22 cellular contexts compared by ENCODE assay signal in genomic region chr4:94225449-94225848, GRCh38. TPM values are rescaled to one million over a fixed set of nuclear protein-coding genes. Genes with fewer than 3 reads are reported as not detected.
A peak's percentile ranks its signal among the peaks of the same experiment; 100 is the strongest.
DNase-seq lines count a peak whose midpoint lies in the region; ATAC-seq, FAIRE-seq and TF ChIP-seq lines count a peak whose summit lies in the region.
"Had no signal": no experiment of that assay in that cellular context is flagged by ENCODE, and none has a peak within 500 bp of the region (broad histone marks: within the 10 kb centered on the region; RNA-seq: fewer than 3 reads in every experiment).

No MANE protein-coding gene starts in this region.

- POLR2A ChIA-PET in HepG2 (lab: Yijun Ruan, JAX) = no interaction called here

- DNase-seq in HepG2 (ENCODE audit: low spot score) (no peak), right lobe of liver (no peak), Karpas-422 (no peak), NCI-H82 (lab: John Stamatoyannopoulos, UW) (no peak), dorsolateral prefrontal cortex (no peak)
- DNase-seq in stimulated activated CD4-positive, alpha-beta T cell treated with anti-CD3 and anti-CD28 coated beads, Interleukin-4, amount 100 ng/mL, for 1 hour = no peak
- DNase-seq: AML-193; Caco-2; Calu3; CD4-positive, alpha-beta T cell; CD8-positive, alpha-beta T cell; DMS79 treated with DMSO at 0.1 percent for 48 hours; GF-D8 had no signal

- no TSS peak for BruUV-seq in HepG2 (replicated peaks; lab: Mats Ljungman, UMichigan)

- H4K20me1 ChIP-seq in HepG2 (ENCODE audit: insufficient read depth, low read length) = no peaks in the 10 kb centered on the region
- peaks cover 3% of the 10 kb centered on the region for H4K20me1 ChIP-seq in Karpas-422 (ENCODE audit: insufficient read depth, low read depth, low read length)

- H3K27me3 ChIP-seq in HepG2 (ENCODE audit: control insufficient read depth in 1 of 2, insufficient read depth in 2 of 2, low read length in 2 of 2) = no peaks in the 10 kb centered on the region
- no peaks in the 10 kb centered on the region for H3K27me3 ChIP-seq in right lobe of liver
- no peaks in the 10 kb centered on the region for H3K27me3 ChIP-seq in Karpas-422 (ENCODE audit: low read length)
- no peaks in the 10 kb centered on the region for H3K27me3 ChIP-seq in dorsolateral prefrontal cortex
- H3K27me3 ChIP-seq: BLaER1 treated with 17β-estradiol and CSF1 and Interleukin-3, amounts not matched to agents 10 nM and 100 nM had no signal

- no peaks in the 10 kb centered on the region for H3K9me2 ChIP-seq in Karpas-422 (replicated peaks; ENCODE audit: insufficient read depth, low read length)

- TF ChIP-seq CTCF in HepG2 (CRISPR knock-in tag; IDR thresholded peaks at IDR 0.05) = no peak
- no peak for TF ChIP-seq CTCF in right lobe of liver (IDR thresholded peaks at IDR 0.05)
- TF ChIP-seq CTCF in dorsolateral prefrontal cortex (IDR thresholded peaks at IDR 0.05 in 54 of 56, conservative IDR thresholded peaks at IDR 0.05 in 2 of 56; ENCODE audit: low read depth in 1 of 56, partially characterized antibody in 56 of 56) = no peak

- H2AFZ ChIP-seq in HepG2 (ENCODE audit: low read length) (no peak overlapping the region), Karpas-422 (ENCODE audit: low read length) (no peak overlapping the region)

- TF ChIP-seq EP300 in HepG2 (IDR thresholded peaks at IDR 0.05; ENCODE audit: low read depth in 2 of 2, low read length in 2 of 2) (no peak), HepG2 (CRISPR knock-in tag; IDR thresholded peaks at IDR 0.05; ENCODE audit: borderline replicate concordance) (no peak)

- H3K27ac ChIP-seq in HepG2 (ENCODE audit: extremely low read length, insufficient read depth, low read length) = no peak overlapping the region
- H3K27ac ChIP-seq in right lobe of liver = no peak overlapping the region
- H3K27ac ChIP-seq in Karpas-422 (ENCODE audit: low read length) = no peak overlapping the region
- H3K27ac ChIP-seq in dorsolateral prefrontal cortex = no peak overlapping the region
- H3K27ac ChIP-seq: 22Rv1; A549; BLaER1 treated with 17β-estradiol and CSF1 and Interleukin-3, amounts not matched to agents 10 nM and 100 nM; C4-2B had no signal

- FAIRE-seq in HepG2 (lab: Jason Lieb, UNC) (no peak), islet of Langerhans (lab: Jason Lieb, UNC) (peak; percentile 43)
- FAIRE-seq: A549, D721Med, G401.6, GM12891, GM19239 had no signal

- no peak for TF ChIP-seq RAD21 in HepG2 (CRISPR knock-in tag; IDR thresholded peaks at IDR 0.05)

- H3K4me2 ChIP-seq in HepG2 (ENCODE audit: low read depth, low read length) (no peak overlapping the region), Karpas-422 (ENCODE audit: low read depth, low read length, poor library complexity, severe bottlenecking) (peak overlapping the region; percentile 5)
- H3K4me2 ChIP-seq: A549; BLaER1 treated with 17β-estradiol and CSF1 and Interleukin-3, amounts not matched to agents 10 nM and 100 nM had no signal

- peaks cover 2 to 19% of the 10 kb centered on the region in 2 experiments; a peak in 4 of 5 replicates for H3K36me3 ChIP-seq in HepG2 (replicated peaks in 1 of 2; ENCODE audit: control insufficient read depth in 1 of 2, insufficient read depth in 2 of 2, low read length in 2 of 2)
- H3K36me3 ChIP-seq in right lobe of liver = peaks cover 0 to 8% (median under 1%) of the 10 kb centered on the region in 4 donors
- peaks cover 50% of the 10 kb centered on the region; the same call in 1 of the 2 replicates for H3K36me3 ChIP-seq in Karpas-422 (ENCODE audit: insufficient read depth, low read length)

- H3K4me3 ChIP-seq in HepG2 (replicated peaks in 1 of 3; ENCODE audit: insufficient read depth in 1 of 3, low read depth in 2 of 3, low read length in 3 of 3) (no peak overlapping the region), right lobe of liver (no peak overlapping the region), Karpas-422 (ENCODE audit: low read length) (no peak overlapping the region), dorsolateral prefrontal cortex (no peak overlapping the region)
- H3K4me3 ChIP-seq: A549; BLaER1 treated with 17β-estradiol and CSF1 and Interleukin-3, amounts not matched to agents 10 nM and 100 nM had no signal

- H3K9ac ChIP-seq in HepG2 (ENCODE audit: insufficient read depth, low read depth, low read length) (no peak overlapping the region), Karpas-422 (ENCODE audit: low read length) (no peak overlapping the region)
- H3K9ac ChIP-seq: BLaER1 treated with 17β-estradiol and CSF1 and Interleukin-3, amounts not matched to agents 10 nM and 100 nM had no signal

- TF ChIP-seq POLR2A in HepG2 (IDR thresholded peaks at IDR 0.05; ENCODE audit: insufficient read depth in 1 of 2, low read depth in 2 of 2, low read length in 2 of 2) (no peak), right lobe of liver (IDR thresholded peaks at IDR 0.05) (no peak)

- CTCF ChIA-PET in HepG2 (lab: Yijun Ruan, JAX; ENCODE audit: low intra/inter-chr PET ratio, low total read pairs) = no interaction called here

- H3K79me2 ChIP-seq in HepG2 (ENCODE audit: insufficient read depth, low read length) (peaks cover 11% of the 10 kb centered on the region), Karpas-422 (ENCODE audit: low read length) (peaks cover 94% of the 10 kb centered on the region)

- no peaks in the 10 kb centered on the region for H3K9me3 ChIP-seq in HepG2 (ENCODE audit: low read length)
- no peaks in the 10 kb centered on the region for H3K9me3 ChIP-seq in right lobe of liver
- no peaks in the 10 kb centered on the region for H3K9me3 ChIP-seq in Karpas-422 (ENCODE audit: low read length)
- H3K9me3 ChIP-seq: A549; BLaER1 treated with 17β-estradiol and CSF1 and Interleukin-3, amounts not matched to agents 10 nM and 100 nM; Caco-2 had no signal

- intact Hi-C loops in HepG2 (cut with micrococcal nuclease; ENCODE audit: unreplicated experiment) (no loop called here), right lobe of liver (cut with DNase I) (no loop called here), dorsolateral prefrontal cortex (cut with DNase I) (no loop called here)

- in situ Hi-C loops in HepG2 (cut with HindIII; ENCODE audit: extremely low pct_ligation_motif_present, low pct_unique_long_range_greater_than_20kb) = no loop called here

- H3K4me1 ChIP-seq in HepG2 (ENCODE audit: insufficient read depth, low read length) = no peaks in the 10 kb centered on the region
- H3K4me1 ChIP-seq in right lobe of liver = no peaks in the 10 kb centered on the region
- peaks cover 25% of the 10 kb centered on the region for H3K4me1 ChIP-seq in Karpas-422 (ENCODE audit: low read length)
- H3K4me1 ChIP-seq: A549, Caco-2 had no signal

- ATAC-seq in HepG2 (no peak), right lobe of liver (no peak)
- ATAC-seq: A549; CD8-positive, alpha-beta T cell had no signal

TF ChIP-seq in HepG2, 621 proteins besides CTCF, POLR2A, EP300 and RAD21:
- 0 out of 2 replicates have a peak, but pooled peaks have one; percentile 20 for TF ChIP-seq LCORL (IDR thresholded peaks at IDR 0.05)
- no peak for TF ChIP-seq LCORL (CRISPR knock-in tag; IDR thresholded peaks at IDR 0.05)
- no peak for TF ChIP-seq MIXL1 (CRISPR knock-in tag; IDR thresholded peaks at IDR 0.05)
- TF ChIP-seq BORCS8-MEF2B (CRISPR knock-in tag; IDR thresholded peaks at IDR 0.05) = no peak
- no peak for TF ChIP-seq SOX13 (IDR thresholded peaks at IDR 0.05)
- no peak for TF ChIP-seq SOX13 (CRISPR knock-in tag; conservative IDR thresholded peaks at IDR 0.05 in 1 of 2, IDR thresholded peaks at IDR 0.05 in 1 of 2)
- no peak for TF ChIP-seq EZH2 (conservative IDR thresholded peaks at IDR 0.05; ENCODE audit: low read depth, low read length)

RNA-seq across cellular contexts. Expression of gene SMARCAD1, which starts 17.8 kb away (rescaled TPM):
- total RNA-seq in HepG2 (2016; rRNA removed; fragmentation: Illumina TruSeq; extraction: Trizol) = 35.9 and 52.8 TPM in 2 replicates
- 3.1 and 5.0 TPM in 2 replicates for total RNA-seq in HepG2 (2016; cell fraction: cytosol; rRNA removed; fragmentation: Illumina TruSeq; extraction: Trizol; ENCODE audit: low read depth)
- total RNA-seq in HepG2 (2016; cell fraction: insoluble cytoplasmic fraction; rRNA removed; fragmentation: Illumina TruSeq; extraction: Trizol) = 35.6 and 51.2 TPM in 2 replicates
- 7.0 and 9.5 TPM in 2 replicates for total RNA-seq in HepG2 (2016; cell fraction: membrane; rRNA removed; fragmentation: Illumina TruSeq; extraction: Trizol)
- 51.3 and 53.6 TPM in 2 replicates for total RNA-seq in HepG2 (2016; cell fraction: nucleus; rRNA removed; fragmentation: Illumina TruSeq; extraction: Trizol)
- 14.4 and 18.2 TPM in 2 replicates for polyA plus RNA-seq in HepG2 (2011; rRNA removed)
- polyA plus RNA-seq in HepG2 (2011; cell fraction: cytosol; rRNA removed) = 5.0 and 8.5 TPM in 2 replicates
- 17.9 and 20.5 TPM in 2 replicates for polyA plus RNA-seq in HepG2 (2011; cell fraction: nucleus; rRNA removed)
- polyA plus RNA-seq in HepG2 (2012) = 13.0 and 15.0 TPM in 2 replicates
- 0.44 and 0.62 TPM in 2 replicates for polyA plus RNA-seq in HepG2 (2016; cell fraction: cytosol; fragmentation: Illumina TruSeq; extraction: Trizol; ENCODE audit: low read depth)
- polyA plus RNA-seq in HepG2 (2016; cell fraction: insoluble cytoplasmic fraction; fragmentation: Illumina TruSeq; extraction: Trizol; ENCODE audit: low read depth) = 31.9 and 32.0 TPM in 2 replicates
- 1.9 and 2.1 TPM in 2 replicates for polyA plus RNA-seq in HepG2 (2016; cell fraction: membrane; fragmentation: Illumina TruSeq; extraction: Trizol; ENCODE audit: low read depth)
- 41.8 and 42.7 TPM in 2 replicates for polyA plus RNA-seq in HepG2 (2016; cell fraction: nucleus; fragmentation: Illumina TruSeq; extraction: Trizol; ENCODE audit: insufficient read depth, low read depth)
- 8.5 and 10.5 TPM in 2 replicates for polyA minus RNA-seq in HepG2 (2011; rRNA and poly(A)+ RNA removed; ENCODE audit: low replicate concordance)
- 16.1 and 17.1 TPM in 2 replicates for polyA minus RNA-seq in HepG2 (2011; cell fraction: cytosol; rRNA and poly(A)+ RNA removed)
- polyA minus RNA-seq in HepG2 (2011; cell fraction: nucleus; rRNA and poly(A)+ RNA removed) = 82.7 and 86.5 TPM in 2 replicates
- total RNA-seq in right lobe of liver = 10 to 100 TPM in 3 of 6 experiments, 1 to 10 TPM in 3; 7.2 to 10.4 (median 9.6) TPM
- total RNA-seq in Karpas-422 (2014; rRNA removed; shearing (Covaris generic); ENCODE audit: low replicate concordance) = 44.6 and 76.7 TPM in 2 replicates
- total RNA-seq in dorsolateral prefrontal cortex = 10 to 100 TPM; 21.5 to 41.8 (median 31.9) TPM
